Comparison of ENCODE assay signal across 8 cellular contexts in the genomic region with DNA sequence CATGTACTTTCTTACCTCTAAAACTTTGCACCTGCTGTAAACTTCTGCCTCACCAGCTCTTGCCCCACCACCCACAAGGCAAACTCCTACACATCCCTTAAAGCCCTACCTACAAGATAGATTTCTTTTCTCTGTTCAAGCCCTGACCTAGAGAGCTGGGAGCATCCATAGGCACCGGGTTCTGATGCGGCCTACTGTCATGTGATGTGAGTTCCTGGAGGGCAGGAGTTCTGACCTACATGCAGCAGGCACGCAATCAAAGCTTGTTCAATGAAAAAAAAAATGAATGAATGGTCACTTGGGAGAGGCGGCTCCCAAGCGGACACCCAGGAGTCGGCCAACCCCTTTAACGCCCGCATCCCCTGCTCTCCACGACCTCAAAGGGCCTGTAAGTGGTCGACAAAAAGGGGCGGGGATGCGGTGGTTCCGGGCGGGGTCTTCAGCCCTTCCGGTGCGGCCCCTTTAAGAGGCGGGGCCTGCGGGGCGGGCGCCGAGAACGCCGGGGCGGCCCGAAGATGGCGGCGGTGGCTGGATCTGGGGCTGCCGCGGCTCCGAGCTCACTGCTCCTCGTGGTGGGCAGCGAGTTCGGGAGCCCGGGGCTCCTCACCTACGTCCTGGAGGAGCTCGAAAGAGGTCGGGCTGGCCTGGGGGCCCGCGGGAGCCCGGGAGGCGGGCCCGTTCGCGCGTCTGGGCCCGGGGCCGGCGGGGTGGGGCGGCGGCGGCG. TPM values are rescaled to one million over a fixed set of nuclear protein-coding genes. Genes with fewer than 3 reads are reported as not detected.
DNase-seq lines count a peak whose midpoint lies in the region; ATAC-seq, FAIRE-seq and TF ChIP-seq lines count a peak whose summit lies in the region.

A gene with protein sequence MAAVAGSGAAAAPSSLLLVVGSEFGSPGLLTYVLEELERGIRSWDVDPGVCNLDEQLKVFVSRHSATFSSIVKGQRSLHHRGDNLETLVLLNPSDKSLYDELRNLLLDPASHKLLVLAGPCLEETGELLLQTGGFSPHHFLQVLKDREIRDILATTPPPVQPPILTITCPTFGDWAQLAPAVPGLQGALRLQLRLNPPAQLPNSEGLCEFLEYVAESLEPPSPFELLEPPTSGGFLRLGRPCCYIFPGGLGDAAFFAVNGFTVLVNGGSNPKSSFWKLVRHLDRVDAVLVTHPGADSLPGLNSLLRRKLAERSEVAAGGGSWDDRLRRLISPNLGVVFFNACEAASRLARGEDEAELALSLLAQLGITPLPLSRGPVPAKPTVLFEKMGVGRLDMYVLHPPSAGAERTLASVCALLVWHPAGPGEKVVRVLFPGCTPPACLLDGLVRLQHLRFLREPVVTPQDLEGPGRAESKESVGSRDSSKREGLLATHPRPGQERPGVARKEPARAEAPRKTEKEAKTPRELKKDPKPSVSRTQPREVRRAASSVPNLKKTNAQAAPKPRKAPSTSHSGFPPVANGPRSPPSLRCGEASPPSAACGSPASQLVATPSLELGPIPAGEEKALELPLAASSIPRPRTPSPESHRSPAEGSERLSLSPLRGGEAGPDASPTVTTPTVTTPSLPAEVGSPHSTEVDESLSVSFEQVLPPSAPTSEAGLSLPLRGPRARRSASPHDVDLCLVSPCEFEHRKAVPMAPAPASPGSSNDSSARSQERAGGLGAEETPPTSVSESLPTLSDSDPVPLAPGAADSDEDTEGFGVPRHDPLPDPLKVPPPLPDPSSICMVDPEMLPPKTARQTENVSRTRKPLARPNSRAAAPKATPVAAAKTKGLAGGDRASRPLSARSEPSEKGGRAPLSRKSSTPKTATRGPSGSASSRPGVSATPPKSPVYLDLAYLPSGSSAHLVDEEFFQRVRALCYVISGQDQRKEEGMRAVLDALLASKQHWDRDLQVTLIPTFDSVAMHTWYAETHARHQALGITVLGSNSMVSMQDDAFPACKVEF (plus strand): TSS at position 493 of the 724 bp plus-strand sequence. CDS start 23 bp downstream, at position 516.

- peak; percentile 12 to 77 (median 55) for DNase-seq in CD8-positive, alpha-beta T cell
- DNase-seq in T-cell, result peak in 30 of 34 experiments; percentile 16 to 63 (median 40)
- DNase-seq in left ventricle myocardium inferior, result peak; percentile 64
- peak; percentile 57 to 75 for DNase-seq in psoas muscle
- DNase-seq in urothelium cell line (ENCODE audit: low spot score), result peak; percentile 83

- no peaks in the 10 kb centered on the region for H3K9me3 ChIP-seq in CD8-positive, alpha-beta T cell (ENCODE audit: low read length)
- H3K9me3 ChIP-seq in left ventricle myocardium inferior (replicated peaks), result no peaks in the 10 kb centered on the region
- H3K9me3 ChIP-seq in psoas muscle, result no peaks in the 10 kb centered on the region

- peaks cover 14% of the 10 kb centered on the region for H3K36me3 Mint-ChIP-seq in CD8-positive, alpha-beta T cell
- peaks cover 6% of the 10 kb centered on the region for H3K36me3 Mint-ChIP-seq in T-cell

- peak within 1 kb of the TSS; percentile 81 for H3K4me3 ChIP-seq in CD8-positive, alpha-beta T cell (ENCODE audit: low read depth, low read length)
- H3K4me3 ChIP-seq in KMS-11 (IDR thresholded peaks at IDR 0.05; ENCODE audit: insufficient read depth, low read depth, low read length) (no peak within 1 kb of the TSS), left ventricle myocardium inferior (peak within 1 kb of the TSS; percentile 96), psoas muscle (peak within 1 kb of the TSS; percentile 96)

- peak within 1 kb of the TSS; percentile 91 for H3K27ac Mint-ChIP-seq in CD8-positive, alpha-beta T cell
- peak within 1 kb of the TSS; percentile 83 to 87 for H3K27ac Mint-ChIP-seq in T-cell

- POLR2A ChIA-PET in CD8-positive, alpha-beta T cell (lab: Charles Lee), result interaction anchor here (0.7 to 2.4 kb wide), 7 partner anchors 10 to 314 kb away, joined by 3 to 14 read pairs (median 3); partner anchors contain the start of genes BST2, CCDC124 and FCHO1
- POLR2A ChIA-PET in T-cell (lab: Charles Lee), result interaction anchor here in 1 of 2 donors (0.6 kb wide), 1 partner anchor 249 kb away, joined by 3 read pairs; the partner anchor contains the start of gene SLC27A1

- H3K27me3 ChIP-seq in CD8-positive, alpha-beta T cell (ENCODE audit: insufficient read depth, low read length), result no peaks in the 10 kb centered on the region
- H3K27me3 ChIP-seq in KMS-11 (ENCODE audit: insufficient read depth, low read depth) (no peaks in the 10 kb centered on the region), left ventricle myocardium inferior (ENCODE audit: low read depth) (no peaks in the 10 kb centered on the region), psoas muscle (ENCODE audit: insufficient read depth in 3 of 3, low read length in 2 of 3) (peaks cover 0 to 3% (median 0%) of the 10 kb centered on the region in 3 donors)

- no peaks in the 10 kb centered on the region for H3K27me3 Mint-ChIP-seq in CD8-positive, alpha-beta T cell (ENCODE audit: low read depth)
- H3K27me3 Mint-ChIP-seq in T-cell, result no peaks in the 10 kb centered on the region

- H3K4me1 Mint-ChIP-seq in CD8-positive, alpha-beta T cell (ENCODE audit: low read depth), result peaks cover 32% of the 10 kb centered on the region
- peaks cover 35 to 49% (median 43%) of the 10 kb centered on the region in 3 donors for H3K4me1 Mint-ChIP-seq in T-cell

- peak within 1 kb of the TSS; percentile 62; the same call in 1 of the 2 replicates for H3K9ac ChIP-seq in KMS-11

- no peak for FAIRE-seq in urothelium cell line (lab: Jason Lieb, UNC)

- H2AFZ ChIP-seq in KMS-11 (ENCODE audit: low read depth), result peak within 1 kb of the TSS; percentile 98

- peaks cover 14% of the 10 kb centered on the region; the same call in 1 of the 2 replicates for H3K79me2 ChIP-seq in KMS-11 (ENCODE audit: insufficient read depth, low read depth)

- CTCF ChIA-PET in CD8-positive, alpha-beta T cell (lab: Charles Lee), result interaction anchor here (0.8 to 2.1 kb wide), 7 partner anchors 16 to 153 kb away, joined by 3 to 8 read pairs (median 4); partner anchors contain the start of gene SLC5A5
- CTCF ChIA-PET in T-cell (lab: Charles Lee), result interaction anchor here in 1 of 2 donors (0.6 to 1.0 kb wide), 2 partner anchors 140 to 608 kb away, joined by 3 to 5 read pairs; partner anchors contain the start of gene RPL18A

- peaks cover 3% of the 10 kb centered on the region for H3K36me3 ChIP-seq in CD8-positive, alpha-beta T cell (ENCODE audit: insufficient read depth, low read length)
- H3K36me3 ChIP-seq in KMS-11 (ENCODE audit: insufficient read depth) (no peaks in the 10 kb centered on the region), left ventricle myocardium inferior (peaks cover 11% of the 10 kb centered on the region), psoas muscle (ENCODE audit: insufficient read depth in 1 of 2, low read depth in 1 of 2) (peaks cover 0 to 18% of the 10 kb centered on the region in 2 donors)

- H3K9me3 Mint-ChIP-seq in CD8-positive, alpha-beta T cell, result no peaks in the 10 kb centered on the region
- H3K9me3 Mint-ChIP-seq in T-cell, result no peaks in the 10 kb centered on the region

- no peaks in the 10 kb centered on the region for H4K20me1 ChIP-seq in KMS-11 (ENCODE audit: insufficient read depth)

- H3K4me2 ChIP-seq in KMS-11, result peak within 1 kb of the TSS; percentile 97

- ATAC-seq in CD8-positive, alpha-beta T cell, result peak; percentile 86
- ATAC-seq in GM19463 (IDR thresholded peaks at IDR 0.05; ENCODE audit: unreplicated experiment), result peak; percentile 73
- peak; percentile 86 to 95 (median 90) for ATAC-seq in T-cell (replicated peaks in 1 of 4)
- ATAC-seq in psoas muscle, result peak; percentile 40 to 89 (median 76)

- no peak for TF ChIP-seq CTCF in CD8-positive, alpha-beta T cell (IDR thresholded peaks at IDR 0.05)
- TF ChIP-seq CTCF in KMS-11 (conservative IDR thresholded peaks at IDR 0.05; ENCODE audit: low read depth, low read length) (no peak), left ventricle myocardium inferior (IDR thresholded peaks at IDR 0.05; ENCODE audit: borderline replicate concordance) (no peak), psoas muscle (IDR thresholded peaks at IDR 0.05) (no peak)

- H3K4me3 Mint-ChIP-seq in CD8-positive, alpha-beta T cell, result peak within 1 kb of the TSS; percentile 87
- H3K4me3 Mint-ChIP-seq in T-cell, result peak within 1 kb of the TSS; percentile 84 to 97 (median 89)

- intact Hi-C loops in CD8-positive, alpha-beta T cell (cut with DNase I, micrococcal nuclease), result loop anchor here (1.0 to 10.0 kb wide), 5 partner anchors 28 to 164 kb away; partner anchors contain the start of genes COLGALT1 (in 2 of the 2), FCHO1 (in 1 of the 2) and UNC13A (in 1 of the 2)
- intact Hi-C loops in left ventricle myocardium inferior (cut with micrococcal nuclease), result no loop called here
- intact Hi-C loops in psoas muscle (cut with DNase I), result no loop called here

- H3K4me1 ChIP-seq in CD8-positive, alpha-beta T cell (ENCODE audit: insufficient read depth, low read length), result peaks cover 32% of the 10 kb centered on the region
- H3K4me1 ChIP-seq in KMS-11 (ENCODE audit: low read depth, poor library complexity, severe bottlenecking) (peaks cover 16% of the 10 kb centered on the region), left ventricle myocardium inferior (peaks cover 63% of the 10 kb centered on the region), psoas muscle (peaks cover 32% of the 10 kb centered on the region)

- H3K27ac ChIP-seq in CD8-positive, alpha-beta T cell (ENCODE audit: low read depth, low read length), result no peak within 1 kb of the TSS
- H3K27ac ChIP-seq in KMS-11 (0 out of 2 replicates have a peak within 1 kb of the TSS, but pooled peaks have one; percentile 20), adipose tissue (ENCODE audit: low read depth, low read length) (no peak within 1 kb of the TSS), left ventricle myocardium inferior (replicated peaks) (peak within 1 kb of the TSS; percentile 67), psoas muscle (peak within 1 kb of the TSS; percentile 83)

- 0 to 1% (median 0%) methylated on average over 37 to 52 of the region's 52 CpGs for WGBS in adipose tissue, 3 donors
- 1% methylated on average over 33 to 52 of the region's 52 CpGs for WGBS in psoas muscle, 3 donors

RNA-seq across cellular contexts. Expression of the gene that starts here (rescaled TPM):
- 10 to 100 TPM; 28.1 to 29.7 TPM for total RNA-seq in CD8-positive, alpha-beta T cell
- total RNA-seq in T-cell (10 to 100 TPM; 32.8 to 78.5 (median 66.0) TPM), left ventricle myocardium inferior (21.4 TPM), psoas muscle (10 to 100 TPM; 42.4 to 60.6 (median 49.1) TPM)
- polyA plus RNA-seq in adipose tissue (10 to 100 TPM; 11.0 to 27.8 (median 13.9) TPM), psoas muscle (10 to 100 TPM; 19.1 to 37.0 (median 24.3) TPM)

Comparison
In these comparisons a context has a peak if more than half of its experiments do, and no peak if none do; other contexts are left out.
1. H3K27ac ChIP-seq: peak in KMS-11 (single experiment), left ventricle myocardium inferior (single experiment) and psoas muscle (single experiment); none in CD8-positive, alpha-beta T cell (single experiment) and adipose tissue (single experiment).
2. intact Hi-C loops: an anchor here in CD8-positive, alpha-beta T cell (1.0 to 10.0 kb wide); none called in left ventricle myocardium inferior and psoas muscle.
3. Peak in every context shown above with its lines, with median percentiles within 50 percentile points of each other: ATAC-seq and DNase-seq.